ENCODE assay signal across 18 cellular contexts in genomic region chr6:94065707-94066337, GRCh38.
A peak's percentile ranks its signal among the peaks of the same experiment; 100 is the strongest.
DNase-seq lines count a peak whose midpoint lies in the region; ATAC-seq, FAIRE-seq and TF ChIP-seq lines count a peak whose summit lies in the region.
"Had no signal": no experiment of that assay in that cellular context is flagged by ENCODE, and none has a peak within 500 bp of the region (broad histone marks: within the 10 kb centered on the region; RNA-seq: fewer than 3 reads in every experiment).

No MANE protein-coding gene starts in this region.

- H4K5ac ChIP-seq in H9 (ENCODE audit: insufficient read length, low read depth, low read length), result no peak overlapping the region
- H4K5ac ChIP-seq in H1 (ENCODE audit: insufficient read length, low read depth, low read length), result no peak overlapping the region

- H2BK20ac ChIP-seq in H9 (ENCODE audit: low read depth, low read length, poor library complexity, severe bottlenecking), result no peak overlapping the region
- no peak overlapping the region for H2BK20ac ChIP-seq in H1 (ENCODE audit: low read length)

- no peak overlapping the region for H3T11ph ChIP-seq in H9 (ENCODE audit: low read length)

- H3K4ac ChIP-seq in H9 (ENCODE audit: low read depth, low read length) (no peak overlapping the region), H1 (replicated peaks; ENCODE audit: insufficient read length, low read depth, low read length) (no peak overlapping the region)

- no peak overlapping the region; a peak in 1 of 7 replicates for H3K27ac Mint-ChIP-seq in H9
- H3K27ac Mint-ChIP-seq: CD4-positive, alpha-beta memory T cell had no signal

- H3K79me1 ChIP-seq in H9 (ENCODE audit: insufficient read depth, low read depth, low read length, poor library complexity, severe bottlenecking) (no peaks in the 10 kb centered on the region), H1 (ENCODE audit: low read depth, low read length) (no peaks in the 10 kb centered on the region)

- ATAC-seq in HG03439 (IDR thresholded peaks at IDR 0.05; ENCODE audit: unreplicated experiment), result no peak

- no peak overlapping the region for H3K18ac ChIP-seq in H9 (ENCODE audit: insufficient read length, low read depth, low read length)
- no peak overlapping the region for H3K18ac ChIP-seq in H1 (ENCODE audit: extremely low read depth, low read length)

- H2AFZ ChIP-seq in H9 (ENCODE audit: low read length) (no peak overlapping the region), H1 (ENCODE audit: low read length) (no peak overlapping the region)

- H3K79me2 ChIP-seq in H9 (ENCODE audit: insufficient read depth, low read length) (no peaks in the 10 kb centered on the region), H1 (ENCODE audit: control insufficient read depth in 1 of 2, insufficient read depth in 2 of 2, low read length in 2 of 2) (no peaks in the 10 kb centered on the region)

- DNase-seq in H9 (no peak), NCI-H526 treated with DMSO at 0.1 percent for 48 hours (lab: John Stamatoyannopoulos, UW) (peak; percentile 41), H1 (ENCODE audit: low read depth in 1 of 2, low spot score in 2 of 2) (no peak), retinal pigment epithelial cell (ENCODE audit: low read depth) (no peak), DMS153 (lab: John Stamatoyannopoulos, UW) (no peak), hypothalamus (lab: John Stamatoyannopoulos, UW) (no peak)
- DNase-seq: BE2C; CD4-positive, alpha-beta memory T cell; DND-41; GDM1; Kasumi-1; NCI-H1436 treated with DMSO at 0.1 percent for 48 hours; NCI-H2081 treated with DMSO at 0.1 percent for 48 hours; NCI-H446; NCI-H82; SHP77 had no signal

- no peak overlapping the region for H3K27ac ChIP-seq in H9 (ENCODE audit: insufficient read length, low read depth, low read length)
- H3K27ac ChIP-seq in H1 (ENCODE audit: low read depth, low read length), result no peak overlapping the region

- H3K4me1 ChIP-seq in H9 (ENCODE audit: insufficient read depth, low read length) (peaks cover 3% of the 10 kb centered on the region; the same call in 1 of the 2 replicates), H1 (replicated peaks in 1 of 4; ENCODE audit: control insufficient read depth in 3 of 4, insufficient read depth in 4 of 4, low read length in 3 of 4) (0 out of 7 replicates have a peak, but pooled peaks cover 0 to 2% (median 0%) of the 10 kb centered on the region in 4 experiments)
- H3K4me1 ChIP-seq: BE2C had no signal

- H3K9me3 ChIP-seq in H9 (ENCODE audit: control insufficient read depth, low read depth, low read length) (no peaks in the 10 kb centered on the region), H1 (ENCODE audit: insufficient read depth in 2 of 2, low read depth in 1 of 2, low read length in 1 of 2) (no peaks in the 10 kb centered on the region)
- H3K9me3 ChIP-seq: BE2C had no signal

- FAIRE-seq in H1 (lab: Jason Lieb, UNC), result peak; percentile 74
- FAIRE-seq: RCC 7860 had no signal

- H3K27me3 Mint-ChIP-seq in H9 (ENCODE audit: low read depth), result no peaks in the 10 kb centered on the region
- H3K27me3 Mint-ChIP-seq: CD4-positive, alpha-beta memory T cell had no signal

- TF ChIP-seq EP300 in H1 (IDR thresholded peaks at IDR 0.05; ENCODE audit: borderline replicate concordance in 1 of 2, low read depth in 2 of 2, low read length in 2 of 2), result no peak

- H2BK120ac ChIP-seq in H9 (ENCODE audit: low read depth, low read length, poor library complexity, severe bottlenecking), result no peak overlapping the region
- H2BK120ac ChIP-seq in H1 (replicated peaks; ENCODE audit: low read depth, low read length), result no peak overlapping the region

- H4K20me1 ChIP-seq in H9 (ENCODE audit: control insufficient read depth, insufficient read depth, insufficient read length) (no peaks in the 10 kb centered on the region), H1 (replicated peaks in 1 of 2; ENCODE audit: control insufficient read depth in 1 of 2, insufficient read depth in 2 of 2, low read length in 2 of 2) (no peaks in the 10 kb centered on the region)

- H2BK15ac ChIP-seq in H9 (ENCODE audit: low read depth, low read length), result no peak overlapping the region
- no peak overlapping the region for H2BK15ac ChIP-seq in H1 (ENCODE audit: low read length)

- H3K27me3 ChIP-seq in H9 (ENCODE audit: insufficient read depth, low read length) (no peaks in the 10 kb centered on the region), H1 (replicated peaks in 1 of 4; ENCODE audit: control insufficient read depth in 3 of 4, extremely low read depth in 1 of 4, insufficient read depth in 3 of 4, low read length in 3 of 4) (no peaks in the 10 kb centered on the region)
- H3K27me3 ChIP-seq: BE2C had no signal

- no peaks in the 10 kb centered on the region for H3K36me3 Mint-ChIP-seq in H9 (ENCODE audit: insufficient read depth in 1 of 3, low read depth in 3 of 3)
- H3K36me3 Mint-ChIP-seq: CD4-positive, alpha-beta memory T cell had no signal

- no peak for TF ChIP-seq POLR2A in H1 (IDR thresholded peaks at IDR 0.05; ENCODE audit: control extremely low read depth in 1 of 2, low read depth in 2 of 2, low read length in 2 of 2)

- peaks cover 10 to 22% of the 10 kb centered on the region in 2 experiments for H3K4me1 Mint-ChIP-seq in H9
- H3K4me1 Mint-ChIP-seq: CD4-positive, alpha-beta memory T cell had no signal

- H2BK5ac ChIP-seq in H9 (ENCODE audit: insufficient read length, low read length), result no peak overlapping the region
- H2BK5ac ChIP-seq in H1 (ENCODE audit: low read depth, low read length), result no peak overlapping the region

- no peak overlapping the region for H2AK5ac ChIP-seq in H9 (ENCODE audit: insufficient read length, low read length)
- H2AK5ac ChIP-seq in H1 (ENCODE audit: low read depth, low read length), result no peak overlapping the region

- POLR2A ChIA-PET in H1 (lab: Charles Lee; ENCODE audit: partially characterized antibody), result interaction anchor here (0.8 to 1.4 kb wide), 4 partner anchors 9 to 241 kb away, joined by 3 to 4 read pairs (median 3); no protein-coding TSS in a partner anchor

- H3K4me2 ChIP-seq in H9 (ENCODE audit: insufficient read depth, insufficient read length, low read length), result peak overlapping the region; percentile 10
- no peak overlapping the region; a peak in 1 of 4 replicates for H3K4me2 ChIP-seq in H1 (ENCODE audit: insufficient read depth in 1 of 2, low read depth in 2 of 2, low read length in 2 of 2)

- H3K23me2 ChIP-seq in H9 (ENCODE audit: insufficient read length, low read depth, low read length, poor library complexity, severe bottlenecking), result no peaks in the 10 kb centered on the region
- H3K23me2 ChIP-seq in H1 (ENCODE audit: low read depth, low read length), result no peaks in the 10 kb centered on the region

- H4K8ac ChIP-seq in H9 (replicated peaks; ENCODE audit: insufficient read length, low read depth, low read length) (no peak overlapping the region), H1 (ENCODE audit: extremely low read depth, insufficient read depth, low read length) (no peak overlapping the region)

- no peaks in the 10 kb centered on the region for H3K36me3 ChIP-seq in H1 (ENCODE audit: control insufficient read depth in 2 of 4, insufficient read depth in 4 of 4, low read length in 3 of 4)
- H3K36me3 ChIP-seq: BE2C had no signal

- H3K14ac ChIP-seq in H9 (ENCODE audit: insufficient read depth, low read length) (no peak overlapping the region), H1 (ENCODE audit: insufficient read length) (no peak overlapping the region)

- H3K23ac ChIP-seq in H9 (ENCODE audit: insufficient read length, low read depth, low read length) (no peak overlapping the region), H1 (ENCODE audit: insufficient read length) (no peak overlapping the region)

- H3K4me3 ChIP-seq in H1 (ENCODE audit: extremely low read depth in 1 of 4, insufficient read depth in 2 of 4, low read depth in 3 of 4, low read length in 4 of 4) (no peak overlapping the region), retinal pigment epithelial cell (ENCODE audit: low read length) (no peak overlapping the region)

- H3K9me3 Mint-ChIP-seq in H9, result no peaks in the 10 kb centered on the region

- no CpG with 5 or more reads among the region's 6 CpGs for WGBS in H9 (ENCODE audit: extremely low coverage, insufficient read length, low lambda C conversion rate)
- WGBS in H1 (ENCODE audit: extremely low coverage in 1 of 2, insufficient coverage in 1 of 2, insufficient read length in 1 of 2, insufficient replicate concordance in 2 of 2, low coverage in 1 of 2, low lambda C conversion rate in 2 of 2, missing lambda C conversion rate in 1 of 2), 2 experiments, result 56% methylated on average over 6 of the region's 6 CpGs; no CpG with 5 or more reads in 1 of the 2 experiments

- no peak overlapping the region for H2BK12ac ChIP-seq in H9 (ENCODE audit: insufficient read length, low read depth, low read length)
- no peak overlapping the region for H2BK12ac ChIP-seq in H1 (ENCODE audit: low read depth, low read length)

- H3K56ac ChIP-seq in H9 (ENCODE audit: insufficient read length, low read depth, low read length) (no peak overlapping the region), H1 (replicated peaks; ENCODE audit: insufficient read length, low read depth, low read length) (no peak overlapping the region)

- TF ChIP-seq RAD21 in H1 (IDR thresholded peaks at IDR 0.05 in 1 of 2, conservative IDR thresholded peaks at IDR 0.05 in 1 of 2; ENCODE audit: low read depth in 2 of 2, low read length in 2 of 2), result peak; percentile 14 to 16; a peak in 1 of 4 replicates

- H4K91ac ChIP-seq in H9 (ENCODE audit: insufficient read length, low read depth, low read length) (no peak overlapping the region), H1 (replicated peaks; ENCODE audit: insufficient read length, low read length) (no peak overlapping the region)

- H3K9ac ChIP-seq in H9 (ENCODE audit: extremely low read depth, insufficient read length, low read length) (no peak overlapping the region), H1 (replicated peaks in 1 of 4; ENCODE audit: extremely low read depth in 1 of 4, low read depth in 3 of 4, low read length in 3 of 4) (no peak overlapping the region)

- CTCF ChIA-PET in H1 (lab: Charles Lee; ENCODE audit: partially characterized antibody), result interaction anchor here (0.6 to 1.6 kb wide), 5 partner anchors 13 to 344 kb away, joined by 3 to 8 read pairs (median 3); no protein-coding TSS in a partner anchor

- H3K4me3 Mint-ChIP-seq in H9, result no peak overlapping the region
- H3K4me3 Mint-ChIP-seq: CD4-positive, alpha-beta memory T cell had no signal

- TF ChIP-seq CTCF in H9 (conservative IDR thresholded peaks at IDR 0.05) (no peak; the same call in 2 of the 3 replicates), H1 (IDR thresholded peaks at IDR 0.05; ENCODE audit: control extremely low read depth in 1 of 3, insufficient read depth in 1 of 3, low read depth in 1 of 3, low read length in 3 of 3) (no peak), retinal pigment epithelial cell (conservative IDR thresholded peaks at IDR 0.05; ENCODE audit: low read depth, low read length) (peak; percentile 2)

TF ChIP-seq in H1, 55 proteins besides CTCF, POLR2A, EP300 and RAD21 (continues in another document):
- TF ChIP-seq NRF1 (IDR thresholded peaks at IDR 0.05; ENCODE audit: low read depth, low read length) (no peak), JUND (IDR thresholded peaks at IDR 0.05; ENCODE audit: low read length) (no peak), CEBPB (IDR thresholded peaks at IDR 0.05; ENCODE audit: low read depth, low read length) (no peak)
